Comparison of ENCODE assay signal across 8 cellular contexts in genomic region chr12:109927622-109928021, GRCh38. TPM values are rescaled to one million over a fixed set of nuclear protein-coding genes. Genes with fewer than 3 reads are reported as not detected.
DNase-seq lines count a peak whose midpoint lies in the region; ATAC-seq and TF ChIP-seq lines count a peak whose summit lies in the region.

No MANE protein-coding gene starts in this region.

- H3F3A ChIP-seq in DOHH2 (ENCODE audit: control insufficient read depth, insufficient read depth): no peaks in the 10 kb centered on the region; the same call in 1 of the 2 replicates

- H3K36me3 Mint-ChIP-seq in WTC11 (peaks cover 12% of the 10 kb centered on the region), nephron (ENCODE audit: low read depth) (peaks cover 30% of the 10 kb centered on the region)

- no peak overlapping the region for H3K27ac Mint-ChIP-seq in WTC11
- H3K27ac Mint-ChIP-seq in nephron: peak overlapping the region; percentile 14 to 77 (median 60)

- ATAC-seq in WTC11 (peak; percentile 81), HG02798 (IDR thresholded peaks at IDR 0.05; ENCODE audit: poor library complexity, unreplicated experiment) (no peak), GM21390 (IDR thresholded peaks at IDR 0.05; ENCODE audit: unreplicated experiment) (no peak)

- H3K4me3 Mint-ChIP-seq in WTC11 (no peak overlapping the region), nephron (no peak overlapping the region)

- CTCF ChIA-PET in WTC11 (lab: Charles Lee): interaction anchor here (0.5 to 4.6 kb wide), 8 partner anchors 11 to 454 kb away, joined by 3 to 29 read pairs (median 4); no protein-coding TSS in a partner anchor

- no peak overlapping the region for H3K4me3 ChIP-seq in DOHH2 (ENCODE audit: low read length)

- POLR2A ChIA-PET in WTC11 (lab: Charles Lee): no interaction called here

- peak; percentile 38 for DNase-seq in KBM-7
- DNase-seq in WTC11 (ENCODE audit: low spot score): peak; percentile 59
- peak; percentile 74 for DNase-seq in dermis blood vessel endothelial cell
- no peak for DNase-seq in effector CD8-positive, alpha-beta T cell (lab: John Stamatoyannopoulos, UW)

- peak; percentile 69 for TF ChIP-seq CTCF in DOHH2 (IDR thresholded peaks at IDR 0.05; ENCODE audit: low read depth, low read length, poor library complexity, severe bottlenecking)
- peak; percentile 66 for TF ChIP-seq CTCF in WTC11 (IDR thresholded peaks at IDR 0.05)
- TF ChIP-seq CTCF in nephron (IDR thresholded peaks at IDR 0.05; ENCODE audit: unreplicated experiment in 3 of 3): peak; percentile 34 to 52 (median 40)

- H3K79me2 ChIP-seq in DOHH2 (ENCODE audit: control insufficient read depth, low read length): no peaks in the 10 kb centered on the region

- H3K36me3 ChIP-seq in DOHH2 (ENCODE audit: control insufficient read depth, low read length): peaks cover 51% of the 10 kb centered on the region

- H3K4me1 Mint-ChIP-seq in WTC11 (peaks cover 7% of the 10 kb centered on the region; the same call in 1 of the 2 replicates), nephron (peaks cover 21% of the 10 kb centered on the region)

- no peaks in the 10 kb centered on the region for H3K9me3 ChIP-seq in DOHH2 (ENCODE audit: control insufficient read depth, insufficient read depth, low read length)

- H3K4me2 ChIP-seq in DOHH2 (ENCODE audit: low read length): no peak overlapping the region

- H3K27me3 Mint-ChIP-seq in WTC11 (ENCODE audit: low read depth): no peaks in the 10 kb centered on the region
- H3K27me3 Mint-ChIP-seq in nephron (ENCODE audit: low read depth): no peaks in the 10 kb centered on the region

- H3K27me3 ChIP-seq in DOHH2 (ENCODE audit: control insufficient read depth, low read length): no peaks in the 10 kb centered on the region

- in situ Hi-C loops in KBM-7 (cut with MboI; ENCODE audit: low pct_unique_long_range_greater_than_20kb, low sequenced_read_pairs): no loop called here

- no peaks in the 10 kb centered on the region for H3K9me2 ChIP-seq in DOHH2 (replicated peaks; ENCODE audit: control insufficient read depth, low read length)

- no peaks in the 10 kb centered on the region for H4K20me1 ChIP-seq in DOHH2 (ENCODE audit: control insufficient read depth, insufficient read depth, low read depth, low read length)

- no peak overlapping the region for H3K27ac ChIP-seq in DOHH2 (ENCODE audit: low read depth, low read length)

- H3K9me3 Mint-ChIP-seq in WTC11 (no peaks in the 10 kb centered on the region), nephron (no peaks in the 10 kb centered on the region)

- H3K4me1 ChIP-seq in DOHH2 (ENCODE audit: control insufficient read depth, low read length): peaks cover 23% of the 10 kb centered on the region

TF ChIP-seq in WTC11, 78 proteins besides CTCF, POLR2A, EP300 and RAD21:
- TF ChIP-seq MLX (CRISPR knock-in tag; IDR thresholded peaks at IDR 0.05) (no peak), MAX (CRISPR knock-in tag; IDR thresholded peaks at IDR 0.05) (no peak), ERG (CRISPR knock-in tag; IDR thresholded peaks at IDR 0.05) (no peak), FOXK1 (CRISPR knock-in tag; IDR thresholded peaks at IDR 0.05) (no peak), TCF7 (CRISPR knock-in tag; IDR thresholded peaks at IDR 0.05; ENCODE audit: low read depth) (no peak), ZNF671 (CRISPR knock-in tag; IDR thresholded peaks at IDR 0.05) (no peak), ZNF219 (CRISPR knock-in tag; IDR thresholded peaks at IDR 0.05; ENCODE audit: borderline replicate concordance) (no peak), NR3C1 (CRISPR knock-in tag; conservative IDR thresholded peaks at IDR 0.05; ENCODE audit: low read depth) (no peak)
TF ChIP-seq in WTC11: peak in this region for 0.

RNA-seq across cellular contexts. Expression of gene TCHP, which starts 27.5 kb away (rescaled TPM):
- total RNA-seq in WTC11 (2021) (7.9 to 10.1 TPM (median 10.0 TPM) in 3 replicates), dermis blood vessel endothelial cell (7.5 and 17.4 TPM in 2 replicates)

RNA-seq across cellular contexts. Expression of gene GLTP, which starts 47.3 kb away (rescaled TPM):
- total RNA-seq in WTC11 (2021): 21.6 to 25.8 TPM (median 22.8 TPM) in 3 replicates
- 60.4 and 79.8 TPM in 2 replicates for total RNA-seq in dermis blood vessel endothelial cell
